10 cellular contexts compared by ENCODE assay signal in genomic region chr17:83100853-83101391, GRCh38. TPM values are rescaled to one million over a fixed set of nuclear protein-coding genes. Genes with fewer than 3 reads are reported as not detected.
DNase-seq lines count a peak whose midpoint lies in the region; ATAC-seq and TF ChIP-seq lines count a peak whose summit lies in the region.
"Had no signal": no experiment of that assay in that cellular context is flagged by ENCODE, and none has a peak within 500 bp of the region (broad histone marks: within the 10 kb centered on the region; RNA-seq: fewer than 3 reads in every experiment).

No MANE protein-coding gene starts in this region.

- no peak overlapping the region for H3K23ac ChIP-seq in mesenchymal stem cell (ENCODE audit: low read length in 2 of 2)

- no peak overlapping the region for H2BK5ac ChIP-seq in mesenchymal stem cell (ENCODE audit: low read depth, low read length, poor library complexity, severe bottlenecking)

- H4K91ac ChIP-seq in mesenchymal stem cell (ENCODE audit: low read length), result peak overlapping the region; percentile 70

- BruUV-seq in MCF 10A (replicated peaks; lab: Mats Ljungman, UMichigan) (no TSS peak), Calu3 (replicated peaks; lab: Mats Ljungman, UMichigan) (no TSS peak)

- CTCF ChIA-PET in MCF 10A (lab: Yijun Ruan, JAX), result no interaction called here
- CTCF ChIA-PET in Calu3 (lab: Charles Lee), result no interaction called here

- H3K27me3 ChIP-seq in breast epithelium (no peaks in the 10 kb centered on the region), SU-DHL-6 (ENCODE audit: low read length) (no peaks in the 10 kb centered on the region), mesenchymal stem cell (ENCODE audit: control insufficient read depth in 1 of 2, insufficient read depth in 1 of 2, low read length in 2 of 2) (no peaks in the 10 kb centered on the region), aorta (ENCODE audit: control insufficient read depth in 1 of 2, insufficient read depth in 2 of 2, low read length in 1 of 2) (no peaks in the 10 kb centered on the region)

- H3F3A ChIP-seq in SU-DHL-6 (ENCODE audit: insufficient read depth), result 0 out of 2 replicates have a peak, but pooled peaks cover 3% of the 10 kb centered on the region

- H3K4me1 ChIP-seq in breast epithelium, result peaks cover 16 to 21% of the 10 kb centered on the region in 2 donors
- peaks cover 74% of the 10 kb centered on the region for H3K4me1 ChIP-seq in mesenchymal stem cell (ENCODE audit: control insufficient read depth, insufficient read depth, low read depth, low read length)
- H3K4me1 ChIP-seq in aorta (ENCODE audit: control insufficient read depth in 1 of 2, insufficient read depth in 2 of 2, low read length in 2 of 2), result peaks cover 2 to 3% of the 10 kb centered on the region in 2 donors

- H2BK15ac ChIP-seq in mesenchymal stem cell (ENCODE audit: low read depth, poor library complexity, severe bottlenecking), result no peak overlapping the region

- H3K4me1 Mint-ChIP-seq in MCF 10A (ENCODE audit: insufficient read depth, unreplicated experiment), result peaks cover 9% of the 10 kb centered on the region
- peaks cover 30% of the 10 kb centered on the region for H3K4me1 Mint-ChIP-seq in Calu3 (ENCODE audit: low read depth, unreplicated experiment)

- no peak overlapping the region for H4K8ac ChIP-seq in mesenchymal stem cell (ENCODE audit: low read length)

- H3K9ac ChIP-seq in SU-DHL-6 (ENCODE audit: low read length) (peak overlapping the region; percentile 18; the same call in 1 of the 2 replicates), mesenchymal stem cell (ENCODE audit: low read length) (peak overlapping the region; percentile 74)

- H3K79me2 ChIP-seq in SU-DHL-6 (ENCODE audit: insufficient read depth, low read length), result no peaks in the 10 kb centered on the region

- no peaks in the 10 kb centered on the region for H3K36me3 Mint-ChIP-seq in MCF 10A (ENCODE audit: insufficient read depth, unreplicated experiment)
- H3K36me3 Mint-ChIP-seq in Calu3 (ENCODE audit: insufficient read depth, unreplicated experiment), result peaks cover 48% of the 10 kb centered on the region

- H3K79me1 ChIP-seq in mesenchymal stem cell (replicated peaks; ENCODE audit: low read length, poor library complexity, severe bottlenecking), result peaks cover 11% of the 10 kb centered on the region

- no peak overlapping the region for H3K18ac ChIP-seq in mesenchymal stem cell (ENCODE audit: low read depth in 1 of 2, low read length in 2 of 2)

- POLR2A ChIA-PET in MCF 10A (lab: Yijun Ruan, JAX), result interaction anchor here (0.6 to 1.0 kb wide), 2 partner anchors 54 to 224 kb away, joined by 3 read pairs; no protein-coding TSS in a partner anchor

- H2BK12ac ChIP-seq in mesenchymal stem cell (ENCODE audit: low read length in 2 of 2), result no peak overlapping the region

- H2BK120ac ChIP-seq in mesenchymal stem cell (ENCODE audit: low read depth, low read length), result no peak overlapping the region

- H3K4me2 ChIP-seq in SU-DHL-6 (ENCODE audit: low read depth, low read length, poor library complexity, severe bottlenecking) (peak overlapping the region; percentile 2), mesenchymal stem cell (ENCODE audit: low read length, poor library complexity, severe bottlenecking) (no peak overlapping the region)

- ATAC-seq in aorta (ENCODE audit: low FRiP score), result no peak
- ATAC-seq in HG03520 (IDR thresholded peaks at IDR 0.05; ENCODE audit: unreplicated experiment), result no peak
- ATAC-seq in HG02938 (IDR thresholded peaks at IDR 0.05; ENCODE audit: unreplicated experiment), result no peak

- H2AK5ac ChIP-seq in mesenchymal stem cell (ENCODE audit: low read length, severe bottlenecking), result peak overlapping the region; percentile 61

- no peaks in the 10 kb centered on the region for H3K9me3 ChIP-seq in breast epithelium
- H3K9me3 ChIP-seq in SU-DHL-6 (ENCODE audit: insufficient read depth, low read length), result no peaks in the 10 kb centered on the region
- no peaks in the 10 kb centered on the region for H3K9me3 ChIP-seq in mesenchymal stem cell (ENCODE audit: control insufficient read depth, low read length)
- H3K9me3 ChIP-seq in aorta (ENCODE audit: control insufficient read depth, low read length), result no peaks in the 10 kb centered on the region

- H2AFZ ChIP-seq in SU-DHL-6 (ENCODE audit: low read depth, low read length, severe bottlenecking) (no peak overlapping the region), mesenchymal stem cell (ENCODE audit: low read depth, low read length) (no peak overlapping the region)

- no peaks in the 10 kb centered on the region for H3K36me3 ChIP-seq in breast epithelium
- H3K36me3 ChIP-seq in SU-DHL-6 (ENCODE audit: low read length), result no peaks in the 10 kb centered on the region
- H3K36me3 ChIP-seq in mesenchymal stem cell (ENCODE audit: control insufficient read depth in 1 of 2, insufficient read depth in 2 of 2, low read depth in 1 of 2, low read length in 2 of 2), result peaks cover 15 to 23% of the 10 kb centered on the region in 2 experiments
- H3K36me3 ChIP-seq in aorta (ENCODE audit: control insufficient read depth in 1 of 2, insufficient read depth in 2 of 2, low read length in 1 of 2), result peaks cover 0 to 2% of the 10 kb centered on the region in 2 donors

- H3K4me3 Mint-ChIP-seq in MCF 10A (ENCODE audit: unreplicated experiment) (no peak overlapping the region), Calu3 (ENCODE audit: low read depth, unreplicated experiment) (no peak overlapping the region)

- 78% methylated on average over 22 of the region's 22 CpGs for WGBS in mesenchymal stem cell
- WGBS in aorta, 2 donors, result 5 to 8% methylated on average over 19 to 22 of the region's 22 CpGs

- no peaks in the 10 kb centered on the region for H3K9me3 Mint-ChIP-seq in MCF 10A (ENCODE audit: unreplicated experiment)
- no peaks in the 10 kb centered on the region for H3K9me3 Mint-ChIP-seq in Calu3 (ENCODE audit: low read depth, unreplicated experiment)

- H3K4ac ChIP-seq in mesenchymal stem cell (ENCODE audit: low read depth in 1 of 2, low read length in 2 of 2), result no peak overlapping the region

- no peaks in the 10 kb centered on the region for H4K20me1 ChIP-seq in SU-DHL-6 (ENCODE audit: low read depth, low read length)

- DNase-seq in breast epithelium (ENCODE audit: low spot score in 2 of 2) (no peak), MCF 10A (ENCODE audit: unreplicated experiment) (no peak), mesenchymal stem cell (no peak), aorta (peak in 1 of 2 donors; percentile 64), Calu3 (no peak)
- DNase-seq: mammary epithelial cell; stimulated activated CD4-positive, alpha-beta T cell treated with anti-CD3 and anti-CD28 coated beads, Interleukin-2, amount 100 ng/mL, for 24 hours had no signal

- no peak for TF ChIP-seq CTCF in breast epithelium (IDR thresholded peaks at IDR 0.05)
- no peak for TF ChIP-seq CTCF in MCF 10A (IDR thresholded peaks at IDR 0.05; ENCODE audit: unreplicated experiment)
- no peak for TF ChIP-seq CTCF in SU-DHL-6 (IDR thresholded peaks at IDR 0.05; ENCODE audit: insufficient read depth, low read length, poor library complexity, severe bottlenecking)
- no peak for TF ChIP-seq CTCF in Calu3 (IDR thresholded peaks at IDR 0.05; ENCODE audit: unreplicated experiment)

- TF ChIP-seq POLR2A in breast epithelium (IDR thresholded peaks at IDR 0.05), result no peak

- intact Hi-C loops in breast epithelium (cut with DNase I; ENCODE audit: low total_unique reads), result no loop called here
- intact Hi-C loops in MCF 10A (cut with micrococcal nuclease), result no loop called here
- intact Hi-C loops in aorta (cut with DNase I), result loop anchor here in 1 of 2 donors (1.0 kb wide), 1 partner anchor 9 kb away; no protein-coding TSS in a partner anchor
- intact Hi-C loops in Calu3 (cut with micrococcal nuclease; ENCODE audit: unreplicated experiment), result no loop called here

- H3K9me2 ChIP-seq in SU-DHL-6 (replicated peaks; ENCODE audit: insufficient read depth, low read length), result no peaks in the 10 kb centered on the region

- H3K27ac ChIP-seq in breast epithelium (peak overlapping the region; percentile 52 to 89), SU-DHL-6 (ENCODE audit: low read depth, low read length) (peak overlapping the region; percentile 84), mesenchymal stem cell (ENCODE audit: low read length, poor library complexity, severe bottlenecking) (no peak overlapping the region), aorta (ENCODE audit: low read depth in 1 of 2, low read length in 2 of 2) (peak overlapping the region; percentile 24 to 89)

- H3K27me3 Mint-ChIP-seq in MCF 10A (ENCODE audit: insufficient read depth, unreplicated experiment) (no peaks in the 10 kb centered on the region), Calu3 (ENCODE audit: unreplicated experiment) (no peaks in the 10 kb centered on the region)

- peak overlapping the region in 2 of 3 donors; percentile 10 to 25 for H3K4me3 ChIP-seq in breast epithelium
- no peak overlapping the region for H3K4me3 ChIP-seq in SU-DHL-6 (ENCODE audit: insufficient read depth, low read length, poor library complexity, severe bottlenecking)
- peak overlapping the region in 1 of 2 experiments; percentile 13 for H3K4me3 ChIP-seq in mesenchymal stem cell (ENCODE audit: insufficient read depth in 1 of 2, low read depth in 1 of 2, low read length in 2 of 2)
- no peak overlapping the region for H3K4me3 ChIP-seq in aorta (ENCODE audit: low read length in 2 of 2)

- H3K27ac Mint-ChIP-seq in MCF 10A (ENCODE audit: low read depth, unreplicated experiment) (no peak overlapping the region), Calu3 (ENCODE audit: unreplicated experiment) (no peak overlapping the region)

- no peak overlapping the region for H3K14ac ChIP-seq in mesenchymal stem cell (ENCODE audit: low read length in 2 of 2)

RNA-seq across cellular contexts. Expression of gene METRNL, which starts 21.5 kb away (rescaled TPM):
- total RNA-seq in breast epithelium, result 100 to 1,000 TPM in 1 of 3 donors, 10 to 100 TPM in 2; 41.6 to 102 (median 54.1) TPM
- total RNA-seq in MCF 10A (2022), result 14.5 and 24.1 TPM in 2 replicates
- 15.1 TPM for polyA plus RNA-seq in mesenchymal stem cell (2013, experiment 1 of 2)
- polyA plus RNA-seq in mesenchymal stem cell (2013, experiment 2 of 2), result 14.1 TPM
- 100 to 1,000 TPM; 126 to 176 TPM for total RNA-seq in aorta
- polyA plus RNA-seq in aorta, result 10 to 100 TPM; 35.3 to 81.5 TPM
- total RNA-seq in Calu3 (2022), result 29.0 and 40.9 TPM in 2 replicates

Comparison
In these comparisons a context has a peak if more than half of its experiments do, and no peak if none do; other contexts are left out.
1. H3K4me3 ChIP-seq: peak in breast epithelium (2 of 3); none in SU-DHL-6 (single experiment) and aorta (0 of 2).